In genomic region chr6:146290589-146290901, GRCh38 we compare ENCODE assay signal across 17 cellular contexts.
"Had no signal": no experiment of that assay in that cellular context is flagged by ENCODE, and none has a peak within 500 bp of the region (broad histone marks: within the 10 kb centered on the region; RNA-seq: fewer than 3 reads in every experiment).

No MANE protein-coding gene starts in this region.

- H3K27me3 ChIP-seq: cardiac muscle cell, esophagus muscularis mucosa, gastrocnemius medialis, transverse colon had no signal

- H3K4me3 ChIP-seq: cardiac muscle cell, esophagus muscularis mucosa, gastrocnemius medialis, smooth muscle cell, transverse colon had no signal

- ATAC-seq: activated CD4-positive, alpha-beta T cell treated with anti-CD3 and anti-CD28 coated beads for 36 hours; stimulated activated memory B cell treated with anti-CD40 and anti-IgM and Interleukin-4, amounts not matched to agents 10 μg/mL and 1 μg/mL and 100 μg/mL, for 72 hours; T-cell had no signal

- H3K36me3 ChIP-seq: cardiac muscle cell, esophagus muscularis mucosa, gastrocnemius medialis, transverse colon had no signal

- H3K27ac ChIP-seq: cardiac muscle cell, esophagus muscularis mucosa, transverse colon had no signal

- H3K9me3 ChIP-seq: esophagus muscularis mucosa, gastrocnemius medialis, transverse colon had no signal

- DNase-seq: activated CD4-positive, alpha-beta T cell treated with anti-CD3 and anti-CD28 coated beads for 36 hours; activated CD4-positive, alpha-beta T cell treated with anti-CD3 and anti-CD28 coated beads, Interleukin-2, amount 50 U/mL, for 48 hours; activated effector memory CD4-positive, alpha-beta T cell treated with Interleukin-2 at 50 U/mL for 16 hours; activated naive CD4-positive, alpha-beta T cell treated with anti-CD3 and anti-CD28 coated beads for 36 hours; activated naive CD8-positive, alpha-beta T cell treated with anti-CD3 and anti-CD28 coated beads, Interleukin-2, amount 10 ng/mL, durations not matched to agents 7 days and 5 days; activated T-cell treated with anti-CD3 and anti-CD28 coated beads, Interleukin-2, amount 50 U/mL, for 48 hours; effector CD8-positive, alpha-beta T cell; gastrocnemius medialis; hypothalamus; left ventricle myocardium superior; stimulated activated CD4-positive, alpha-beta T cell treated with anti-CD3 and anti-CD28 coated beads, Interleukin-15, amount 100 ng/mL, for 24 hours; T-cell; transverse colon had no signal

- H3K4me2 ChIP-seq: smooth muscle cell had no signal

- H3K4me1 ChIP-seq: gastrocnemius medialis, transverse colon had no signal
